27 cellular contexts compared by ENCODE assay signal in the genomic region with DNA sequence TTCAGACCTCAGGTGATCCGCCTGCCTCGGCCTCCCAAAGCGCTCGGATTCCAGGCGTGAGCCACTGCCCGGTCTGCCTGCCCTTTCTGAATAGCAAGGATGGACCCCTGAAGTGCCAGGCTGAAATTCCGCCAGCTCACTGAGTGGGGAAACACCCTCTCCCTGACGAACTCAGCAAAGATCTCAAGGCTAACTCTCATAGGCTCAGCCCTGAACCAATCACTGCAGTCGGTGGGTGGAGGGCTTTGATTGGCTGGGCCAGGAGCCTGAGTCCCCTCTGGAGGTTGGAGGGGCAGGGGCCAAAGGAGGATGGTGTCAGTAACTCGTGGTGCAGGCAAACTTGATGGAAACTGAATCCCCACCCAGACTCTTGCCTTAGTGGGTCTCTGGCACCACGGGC. TPM values are rescaled to one million over a fixed set of nuclear protein-coding genes. Genes with fewer than 3 reads are reported as not detected.
DNase-seq lines count a peak whose midpoint lies in the region; ATAC-seq, FAIRE-seq and TF ChIP-seq lines count a peak whose summit lies in the region.
"Had no signal": no experiment of that assay in that cellular context is flagged by ENCODE, and none has a peak within 500 bp of the region (broad histone marks: within the 10 kb centered on the region; RNA-seq: fewer than 3 reads in every experiment).

No MANE protein-coding gene starts in this region.

- H3K27ac ChIP-seq in HepG2 (ENCODE audit: extremely low read length, insufficient read depth, low read length): no peak overlapping the region
- H3K27ac ChIP-seq in right lobe of liver: no peak overlapping the region
- H3K27ac ChIP-seq in endodermal cell (ENCODE audit: low read depth, low read length): no peak overlapping the region
- H3K27ac ChIP-seq: left ventricle myocardium inferior, prostate gland had no signal

- no peaks in the 10 kb centered on the region for H3K4me1 Mint-ChIP-seq in endodermal cell
- H3K4me1 Mint-ChIP-seq in stimulated activated naive CD8-positive, alpha-beta T cell treated with anti-CD3 and anti-CD28 coated beads, Interleukin-15, amount 100 ng/mL, for 72 hours: no peaks in the 10 kb centered on the region
- H3K4me1 Mint-ChIP-seq: activated naive CD8-positive, alpha-beta T cell treated with anti-CD3 and anti-CD28 coated beads, Interleukin-2, amount 50 U/mL, for 24 hours; brain; immature natural killer cell; nephron; stimulated activated naive B cell treated with anti-CD40 and anti-IgM and Interleukin-4, amounts not matched to agents 10 μg/mL and 1 μg/mL and 100 μg/mL, for 72 hours had no signal

- no peak overlapping the region for H3K4me3 ChIP-seq in HepG2 (replicated peaks in 1 of 3; ENCODE audit: insufficient read depth in 1 of 3, low read depth in 2 of 3, low read length in 3 of 3)
- no peak overlapping the region for H3K4me3 ChIP-seq in right lobe of liver
- no peak overlapping the region for H3K4me3 ChIP-seq in NB4 (ENCODE audit: low read depth, low read length)
- H3K4me3 ChIP-seq in endodermal cell (ENCODE audit: low read length): no peak overlapping the region
- H3K4me3 ChIP-seq: left ventricle myocardium inferior, prostate gland had no signal

- H3K4me3 Mint-ChIP-seq in endodermal cell: no peak overlapping the region
- no peak overlapping the region for H3K4me3 Mint-ChIP-seq in stimulated activated naive CD8-positive, alpha-beta T cell treated with anti-CD3 and anti-CD28 coated beads, Interleukin-15, amount 100 ng/mL, for 72 hours
- H3K4me3 Mint-ChIP-seq: activated CD4-positive, alpha-beta memory T cell treated with anti-CD3 and anti-CD28 coated beads for 36 hours; activated naive CD8-positive, alpha-beta T cell treated with anti-CD3 and anti-CD28 coated beads, Interleukin-2, amount 50 U/mL, for 24 hours; brain; immature natural killer cell; nephron; stimulated activated naive B cell treated with anti-CD40 and anti-IgM and Interleukin-4, amounts not matched to agents 10 μg/mL and 1 μg/mL and 100 μg/mL, for 72 hours had no signal

- CTCF ChIA-PET in HepG2 (lab: Yijun Ruan, JAX; ENCODE audit: low intra/inter-chr PET ratio, low total read pairs): no interaction called here

- peaks cover 71% of the 10 kb centered on the region for H3K4me1 ChIP-seq in HepG2 (ENCODE audit: insufficient read depth, low read length)
- no peaks in the 10 kb centered on the region for H3K4me1 ChIP-seq in right lobe of liver
- no peaks in the 10 kb centered on the region for H3K4me1 ChIP-seq in endodermal cell (ENCODE audit: control insufficient read depth, insufficient read depth, low read length)
- H3K4me1 ChIP-seq: left ventricle myocardium inferior, prostate gland had no signal

- no peaks in the 10 kb centered on the region for H3K9me3 ChIP-seq in HepG2 (ENCODE audit: low read length)
- H3K9me3 ChIP-seq in right lobe of liver: no peaks in the 10 kb centered on the region
- no peaks in the 10 kb centered on the region for H3K9me3 ChIP-seq in endodermal cell (ENCODE audit: control insufficient read depth, low read length)
- H3K9me3 ChIP-seq: left ventricle myocardium inferior, prostate gland had no signal

- H3K4me2 ChIP-seq in HepG2 (ENCODE audit: low read depth, low read length): no peak overlapping the region

- H3K9me3 Mint-ChIP-seq in endodermal cell: no peaks in the 10 kb centered on the region
- H3K9me3 Mint-ChIP-seq in stimulated activated naive CD8-positive, alpha-beta T cell treated with anti-CD3 and anti-CD28 coated beads, Interleukin-15, amount 100 ng/mL, for 72 hours: no peaks in the 10 kb centered on the region
- H3K9me3 Mint-ChIP-seq: activated CD4-positive, alpha-beta memory T cell treated with anti-CD3 and anti-CD28 coated beads for 36 hours; activated naive CD8-positive, alpha-beta T cell treated with anti-CD3 and anti-CD28 coated beads, Interleukin-2, amount 50 U/mL, for 24 hours; immature natural killer cell; nephron had no signal

- peak; percentile 48 for ATAC-seq in HepG2
- no peak for ATAC-seq in right lobe of liver
- ATAC-seq in GM21360 (IDR thresholded peaks at IDR 0.05; ENCODE audit: unreplicated experiment): no peak
- no peak for ATAC-seq in stimulated activated naive CD8-positive, alpha-beta T cell treated with anti-CD3 and anti-CD28 coated beads, Interleukin-15, amount 100 ng/mL, for 72 hours
- ATAC-seq in omental fat pad (ENCODE audit: low FRiP score): no peak
- ATAC-seq: activated naive CD8-positive, alpha-beta T cell treated with anti-CD3 and anti-CD28 coated beads, Interleukin-2, amount 50 U/mL, for 24 hours; stimulated activated naive B cell treated with anti-CD40 and anti-IgM and Interleukin-4, amounts not matched to agents 10 μg/mL and 1 μg/mL and 100 μg/mL, for 72 hours had no signal

- FAIRE-seq in HepG2 (lab: Jason Lieb, UNC): peak; percentile 4

- TF ChIP-seq EP300 in HepG2 (IDR thresholded peaks at IDR 0.05; ENCODE audit: low read depth in 2 of 2, low read length in 2 of 2) (no peak), HepG2 (CRISPR knock-in tag; IDR thresholded peaks at IDR 0.05; ENCODE audit: borderline replicate concordance) (no peak)

- H3K36me3 ChIP-seq in HepG2 (replicated peaks in 1 of 2; ENCODE audit: control insufficient read depth in 1 of 2, insufficient read depth in 2 of 2, low read length in 2 of 2) (no peaks in the 10 kb centered on the region), right lobe of liver (no peaks in the 10 kb centered on the region), endodermal cell (ENCODE audit: control insufficient read depth, insufficient read depth, low read length) (no peaks in the 10 kb centered on the region)
- H3K36me3 ChIP-seq: left ventricle myocardium inferior, prostate gland had no signal

- DNase-seq in HepG2 (ENCODE audit: low spot score) (peak; percentile 50), right lobe of liver (no peak), NB4 (ENCODE audit: low read depth) (peak; percentile 34), endodermal cell (peak; percentile 87), omental fat pad (ENCODE audit: low spot score) (no peak)
- DNase-seq in stimulated activated naive CD8-positive, alpha-beta T cell treated with anti-CD3 and anti-CD28 coated beads, Interleukin-15, amount 100 ng/mL, for 72 hours: no peak
- no peak for DNase-seq in stimulated activated CD4-positive, alpha-beta T cell treated with anti-CD3 and anti-CD28 coated beads, Interleukin-4, amount 100 ng/mL, for 24 hours
- DNase-seq: activated CD4-positive, alpha-beta memory T cell treated with anti-CD3 and anti-CD28 coated beads for 36 hours; activated effector memory CD4-positive, alpha-beta T cell treated with anti-CD3 and anti-CD28 coated beads, Interleukin-2, amount 50 U/mL, for 16 hours; activated naive CD8-positive, alpha-beta T cell treated with anti-CD3 and anti-CD28 coated beads, Interleukin-2, amount 50 U/mL, for 24 hours; DMS53; immature natural killer cell; KG1; left ventricle myocardium inferior; midbrain; NCI-H1048; NCI-H2107; NCI-H510A; SHP77; stimulated activated CD4-positive, alpha-beta T cell treated with anti-CD3 and anti-CD28 coated beads, Interleukin-1b, Interleukin-23, amount 100 ng/mL, for 48 hours; stimulated activated naive B cell treated with anti-CD40 and anti-IgM and Interleukin-4, amounts not matched to agents 10 μg/mL and 1 μg/mL and 100 μg/mL, for 72 hours had no signal

- BruUV-seq in HepG2 (replicated peaks; lab: Mats Ljungman, UMichigan): no TSS peak

- intact Hi-C loops in HepG2 (cut with micrococcal nuclease; ENCODE audit: unreplicated experiment): no loop called here
- intact Hi-C loops in right lobe of liver (cut with DNase I): no loop called here

- H3K27me3 ChIP-seq in HepG2 (ENCODE audit: control insufficient read depth in 1 of 2, insufficient read depth in 2 of 2, low read length in 2 of 2): peaks cover 0 to 5% of the 10 kb centered on the region in 2 experiments; a peak in 2 of 5 replicates
- no peaks in the 10 kb centered on the region for H3K27me3 ChIP-seq in right lobe of liver
- H3K27me3 ChIP-seq in endodermal cell (ENCODE audit: control insufficient read depth, insufficient read depth, low read length, poor library complexity, severe bottlenecking): peaks cover 41% of the 10 kb centered on the region

- no peaks in the 10 kb centered on the region for H3K79me2 ChIP-seq in HepG2 (ENCODE audit: insufficient read depth, low read length)

- TF ChIP-seq RAD21 in HepG2 (CRISPR knock-in tag; IDR thresholded peaks at IDR 0.05): no peak

- H3K36me3 Mint-ChIP-seq in endodermal cell (ENCODE audit: low read depth): no peaks in the 10 kb centered on the region
- H3K36me3 Mint-ChIP-seq: activated CD4-positive, alpha-beta memory T cell treated with anti-CD3 and anti-CD28 coated beads for 36 hours; brain; immature natural killer cell; stimulated activated naive B cell treated with anti-CD40 and anti-IgM and Interleukin-4, amounts not matched to agents 10 μg/mL and 1 μg/mL and 100 μg/mL, for 72 hours had no signal

- H3K27me3 Mint-ChIP-seq in endodermal cell (ENCODE audit: insufficient read depth): peaks cover 18% of the 10 kb centered on the region
- peaks cover 7% of the 10 kb centered on the region for H3K27me3 Mint-ChIP-seq in stimulated activated naive CD8-positive, alpha-beta T cell treated with anti-CD3 and anti-CD28 coated beads, Interleukin-15, amount 100 ng/mL, for 72 hours

- TF ChIP-seq POLR2A in HepG2 (IDR thresholded peaks at IDR 0.05; ENCODE audit: insufficient read depth in 1 of 2, low read depth in 2 of 2, low read length in 2 of 2): no peak
- TF ChIP-seq POLR2A in right lobe of liver (IDR thresholded peaks at IDR 0.05): no peak
- TF ChIP-seq POLR2A in NB4 (IDR thresholded peaks at IDR 0.05; ENCODE audit: extremely low read depth, insufficient read length): no peak

- in situ Hi-C loops in HepG2 (cut with HindIII; ENCODE audit: extremely low pct_ligation_motif_present, low pct_unique_long_range_greater_than_20kb): no loop called here

- TF ChIP-seq CTCF in HepG2 (CRISPR knock-in tag; IDR thresholded peaks at IDR 0.05) (no peak), right lobe of liver (IDR thresholded peaks at IDR 0.05) (no peak), NB4 (IDR thresholded peaks at IDR 0.05; ENCODE audit: low read depth, low read length) (no peak), endodermal cell (conservative IDR thresholded peaks at IDR 0.05) (no peak), omental fat pad (IDR thresholded peaks at IDR 0.05) (no peak)

- H3K9ac ChIP-seq in HepG2 (ENCODE audit: insufficient read depth, low read depth, low read length) (no peak overlapping the region), endodermal cell (ENCODE audit: extremely low read depth, low read length, poor library complexity, severe bottlenecking) (no peak overlapping the region)

- WGBS in HepG2 (ENCODE audit: low lambda C conversion rate): no CpG with 5 or more reads among the region's 11 CpGs
- 17% methylated on average over 2 of the region's 11 CpGs for WGBS in right lobe of liver (ENCODE audit: insufficient coverage, low coverage, low lambda C conversion rate, missing lambda C conversion rate)
- 58 to 67% methylated on average over 7 to 11 of the region's 11 CpGs for WGBS in endodermal cell (ENCODE audit: insufficient coverage in 1 of 2, insufficient read length in 1 of 2), 2 experiments

- POLR2A ChIA-PET in HepG2 (lab: Yijun Ruan, JAX): no interaction called here

- H4K20me1 ChIP-seq in HepG2 (ENCODE audit: insufficient read depth, low read length): no peaks in the 10 kb centered on the region

- H3K27ac Mint-ChIP-seq in endodermal cell: no peak overlapping the region
- no peak overlapping the region for H3K27ac Mint-ChIP-seq in stimulated activated naive CD8-positive, alpha-beta T cell treated with anti-CD3 and anti-CD28 coated beads, Interleukin-15, amount 100 ng/mL, for 72 hours
- H3K27ac Mint-ChIP-seq: activated CD4-positive, alpha-beta memory T cell treated with anti-CD3 and anti-CD28 coated beads for 36 hours; activated naive CD8-positive, alpha-beta T cell treated with anti-CD3 and anti-CD28 coated beads, Interleukin-2, amount 50 U/mL, for 24 hours; immature natural killer cell; nephron; stimulated activated naive B cell treated with anti-CD40 and anti-IgM and Interleukin-4, amounts not matched to agents 10 μg/mL and 1 μg/mL and 100 μg/mL, for 72 hours had no signal

- H2AFZ ChIP-seq in HepG2 (ENCODE audit: low read length): no peak overlapping the region

RNA-seq across cellular contexts. Expression of a gene that starts 11.2 kb away (rescaled TPM):
- 0.04 TPM in 1 of 2 replicates, not detected in the other for total RNA-seq in HepG2 (2016; rRNA removed; fragmentation: Illumina TruSeq; extraction: Trizol)
- total RNA-seq in HepG2 (2016; cell fraction: cytosol; rRNA removed; fragmentation: Illumina TruSeq; extraction: Trizol; ENCODE audit: low read depth): not detected in 2 replicates
- total RNA-seq in HepG2 (2016; cell fraction: insoluble cytoplasmic fraction; rRNA removed; fragmentation: Illumina TruSeq; extraction: Trizol): 0.04 TPM in 1 of 2 replicates, not detected in the other
- not detected in 2 replicates for total RNA-seq in HepG2 (2016; cell fraction: membrane; rRNA removed; fragmentation: Illumina TruSeq; extraction: Trizol)
- not detected in 2 replicates for total RNA-seq in HepG2 (2016; cell fraction: nucleus; rRNA removed; fragmentation: Illumina TruSeq; extraction: Trizol)
- polyA plus RNA-seq in HepG2 (2011; rRNA removed): 0.13 and 0.16 TPM in 2 replicates
- polyA plus RNA-seq in HepG2 (2011; cell fraction: cytosol; rRNA removed): 0.16 and 0.19 TPM in 2 replicates
- polyA plus RNA-seq in HepG2 (2011; cell fraction: nucleus; rRNA removed): 0.23 and 0.37 TPM in 2 replicates
- polyA plus RNA-seq in HepG2 (2012): 0.36 and 0.49 TPM in 2 replicates
- not detected in 2 replicates for polyA plus RNA-seq in HepG2 (2016; cell fraction: cytosol; fragmentation: Illumina TruSeq; extraction: Trizol; ENCODE audit: low read depth)
- polyA plus RNA-seq in HepG2 (2016; cell fraction: insoluble cytoplasmic fraction; fragmentation: Illumina TruSeq; extraction: Trizol; ENCODE audit: low read depth): not detected in 2 replicates
- 0.08 TPM in 1 of 2 replicates, not detected in the other for polyA plus RNA-seq in HepG2 (2016; cell fraction: membrane; fragmentation: Illumina TruSeq; extraction: Trizol; ENCODE audit: low read depth)
- 0.31 and 0.66 TPM in 2 replicates for polyA plus RNA-seq in HepG2 (2016; cell fraction: nucleus; fragmentation: Illumina TruSeq; extraction: Trizol; ENCODE audit: insufficient read depth, low read depth)
- polyA minus RNA-seq in HepG2 (2011; rRNA and poly(A)+ RNA removed; ENCODE audit: low replicate concordance): not detected in 2 replicates
- not detected in 2 replicates for polyA minus RNA-seq in HepG2 (2011; cell fraction: cytosol; rRNA and poly(A)+ RNA removed)
- polyA minus RNA-seq in HepG2 (2011; cell fraction: nucleus; rRNA and poly(A)+ RNA removed): not detected in 2 replicates
- under 1 TPM in 2 of 6 experiments, not detected in 4; 0.11 to 0.31 TPM for total RNA-seq in right lobe of liver
- total RNA-seq in endodermal cell: not detected
- polyA plus RNA-seq in endodermal cell (2013, experiment 1 of 2): 0.96 TPM
- polyA plus RNA-seq in endodermal cell (2013, experiment 2 of 2): 1.8 TPM
- 1 to 10 TPM; 1.1 to 1.9 (median 1.3) TPM for total RNA-seq in omental fat pad
- total RNA-seq: activated CD4-positive, alpha-beta memory T cell treated with anti-CD3 and anti-CD28 coated beads for 36 hours; glomerular endothelial cell; T-helper 1 cell treated with Interleukin-12 subunit alpha and Interleukin-12 subunit beta and Interleukin-4 antibody, amounts not matched to agents 30 ng/mL and 1 ng/mL, for 36 hours had no signal
- polyA plus RNA-seq: immature natural killer cell had no signal

RNA-seq across cellular contexts. Expression of a gene that starts 29.4 kb away (rescaled TPM):
- 37.3 and 41.8 TPM in 2 replicates for total RNA-seq in HepG2 (2016; rRNA removed; fragmentation: Illumina TruSeq; extraction: Trizol)
- total RNA-seq in HepG2 (2016; cell fraction: cytosol; rRNA removed; fragmentation: Illumina TruSeq; extraction: Trizol; ENCODE audit: low read depth): 12.2 and 13.8 TPM in 2 replicates
- 29.5 and 44.5 TPM in 2 replicates for total RNA-seq in HepG2 (2016; cell fraction: insoluble cytoplasmic fraction; rRNA removed; fragmentation: Illumina TruSeq; extraction: Trizol)
- 18.3 and 21.1 TPM in 2 replicates for total RNA-seq in HepG2 (2016; cell fraction: membrane; rRNA removed; fragmentation: Illumina TruSeq; extraction: Trizol)
- total RNA-seq in HepG2 (2016; cell fraction: nucleus; rRNA removed; fragmentation: Illumina TruSeq; extraction: Trizol): 36.9 and 43.6 TPM in 2 replicates
- polyA plus RNA-seq in HepG2 (2011; rRNA removed): 16.9 and 23.1 TPM in 2 replicates
- 11.8 and 14.9 TPM in 2 replicates for polyA plus RNA-seq in HepG2 (2011; cell fraction: cytosol; rRNA removed)
- polyA plus RNA-seq in HepG2 (2011; cell fraction: nucleus; rRNA removed): 81.5 and 87.6 TPM in 2 replicates
- polyA plus RNA-seq in HepG2 (2012): 32.0 and 33.3 TPM in 2 replicates
- 5.5 and 6.1 TPM in 2 replicates for polyA plus RNA-seq in HepG2 (2016; cell fraction: cytosol; fragmentation: Illumina TruSeq; extraction: Trizol; ENCODE audit: low read depth)
- polyA plus RNA-seq in HepG2 (2016; cell fraction: insoluble cytoplasmic fraction; fragmentation: Illumina TruSeq; extraction: Trizol; ENCODE audit: low read depth): 29.2 and 42.1 TPM in 2 replicates
- 9.6 and 10.6 TPM in 2 replicates for polyA plus RNA-seq in HepG2 (2016; cell fraction: membrane; fragmentation: Illumina TruSeq; extraction: Trizol; ENCODE audit: low read depth)
- 67.1 and 73.6 TPM in 2 replicates for polyA plus RNA-seq in HepG2 (2016; cell fraction: nucleus; fragmentation: Illumina TruSeq; extraction: Trizol; ENCODE audit: insufficient read depth, low read depth)
- polyA minus RNA-seq in HepG2 (2011; rRNA and poly(A)+ RNA removed; ENCODE audit: low replicate concordance): 65.4 and 85.0 TPM in 2 replicates
- polyA minus RNA-seq in HepG2 (2011; cell fraction: cytosol; rRNA and poly(A)+ RNA removed): 39.4 and 46.0 TPM in 2 replicates
- polyA minus RNA-seq in HepG2 (2011; cell fraction: nucleus; rRNA and poly(A)+ RNA removed): 47.6 and 69.0 TPM in 2 replicates
- 10 to 100 TPM; 34.0 to 61.0 (median 41.3) TPM for total RNA-seq in right lobe of liver
- total RNA-seq in endodermal cell: 10 to 100 TPM; 82.1 to 87.3 TPM
- 38.3 TPM for polyA plus RNA-seq in endodermal cell (2013, experiment 1 of 2)
- 37.6 TPM for polyA plus RNA-seq in endodermal cell (2013, experiment 2 of 2)
- 100 to 1,000 TPM in 2 of 4 donors, 10 to 100 TPM in 2; 67.3 to 113 (median 96.0) TPM for total RNA-seq in omental fat pad

Comparison
In these comparisons a context has a peak if more than half of its experiments do, and no peak if none do; other contexts are left out.
1. DNase-seq: peak in HepG2 (single experiment), NB4 (single experiment) and endodermal cell (single experiment); none in right lobe of liver (0 of 3), stimulated activated naive CD8-positive, alpha-beta T cell treated with anti-CD3 and anti-CD28 coated beads, Interleukin-15, amount 100 ng/mL, for 72 hours (0 of 2), omental fat pad (single experiment) and stimulated activated CD4-positive, alpha-beta T cell treated with anti-CD3 and anti-CD28 coated beads, Interleukin-4, amount 100 ng/mL, for 24 hours (single experiment).